Comparison of ENCODE assay signal across 8 cellular contexts in the genomic region with DNA sequence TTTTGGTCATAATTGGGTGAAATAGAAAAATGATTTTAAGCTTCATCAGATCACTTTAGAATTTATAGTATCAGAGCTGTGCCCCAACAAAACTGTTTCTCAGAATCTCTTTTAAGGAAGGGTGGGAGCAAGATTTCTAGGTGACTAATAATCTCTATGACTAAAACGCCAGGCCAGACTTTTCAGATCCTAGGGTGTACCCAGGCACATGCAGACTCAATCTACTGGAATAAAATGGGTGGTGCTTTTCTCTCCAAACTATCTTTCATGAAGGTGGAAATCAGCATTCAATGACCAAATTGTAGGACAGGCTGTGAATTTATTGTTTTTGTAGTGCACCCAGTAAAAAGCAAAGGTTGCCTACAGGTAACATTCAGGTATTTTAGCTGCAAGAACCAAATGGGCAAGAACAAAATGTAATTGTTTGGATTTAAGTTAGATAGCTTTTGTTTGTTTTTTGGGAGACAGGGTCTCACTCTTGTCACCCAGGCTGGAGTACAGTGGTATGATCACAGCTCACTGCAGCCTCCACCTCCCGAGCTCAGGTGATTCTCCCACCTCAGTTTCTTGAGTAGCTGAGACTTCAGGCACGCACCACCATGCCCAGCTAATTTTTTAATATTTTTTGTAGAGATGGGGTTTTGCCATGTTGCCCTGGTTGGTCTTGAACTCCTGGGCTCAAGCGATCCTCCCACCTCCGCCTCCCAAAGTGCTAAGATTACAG. TPM values are rescaled to one million over a fixed set of nuclear protein-coding genes. Genes with fewer than 3 reads are reported as not detected.
DNase-seq lines count a peak whose midpoint lies in the region; ATAC-seq lines count a peak whose summit lies in the region.

No MANE protein-coding gene starts in this region.

- DNase-seq in activated CD8-positive, alpha-beta memory T cell treated with anti-CD3 and anti-CD28 coated beads, Interleukin-2, amount 10 ng/mL, durations not matched to agents 7 days and 5 days: no peak
- no peak for DNase-seq in activated CD8-positive, alpha-beta memory T cell treated with anti-CD3 and anti-CD28 coated beads, Interleukin-2, amount 50 U/mL, for 4 hours
- DNase-seq in iris pigment epithelial cell (ENCODE audit: low read depth) (peak; percentile 40), NCI-H1417 (lab: John Stamatoyannopoulos, UW) (no peak), germinal center (ENCODE audit: low spot score) (no peak), medulla oblongata (ENCODE audit: extremely low spot score) (no peak)

- no peaks in the 10 kb centered on the region for H3K9me3 ChIP-seq in thymus (ENCODE audit: control insufficient read depth)

- WGBS in thymus: 79% methylated on average over 5 of the region's 5 CpGs

- no peak for ATAC-seq in activated CD8-positive, alpha-beta memory T cell treated with anti-CD3 and anti-CD28 coated beads, Interleukin-2, amount 10 ng/mL, durations not matched to agents 7 days and 5 days
- peak; percentile 42 for ATAC-seq in activated T-helper 17 cell treated with anti-CD3 and anti-CD28 coated beads, Interleukin-2, amount 50 U/mL, for 72 hours (replicated peaks)

- no peaks in the 10 kb centered on the region for H3K27me3 ChIP-seq in thymus (ENCODE audit: control insufficient read depth, insufficient read depth)

- H3K4me3 ChIP-seq in thymus (ENCODE audit: low read length): peak overlapping the region; percentile 83

- H3K9me3 Mint-ChIP-seq in activated CD8-positive, alpha-beta memory T cell treated with anti-CD3 and anti-CD28 coated beads, Interleukin-2, amount 10 ng/mL, durations not matched to agents 7 days and 5 days (ENCODE audit: low read depth): no peaks in the 10 kb centered on the region
- H3K9me3 Mint-ChIP-seq in activated T-helper 17 cell treated with anti-CD3 and anti-CD28 coated beads, Interleukin-2, amount 50 U/mL, for 72 hours: no peaks in the 10 kb centered on the region

- H3K4me3 Mint-ChIP-seq in activated CD8-positive, alpha-beta memory T cell treated with anti-CD3 and anti-CD28 coated beads, Interleukin-2, amount 10 ng/mL, durations not matched to agents 7 days and 5 days: peak overlapping the region; percentile 87
- peak overlapping the region; percentile 98 for H3K4me3 Mint-ChIP-seq in activated T-helper 17 cell treated with anti-CD3 and anti-CD28 coated beads, Interleukin-2, amount 50 U/mL, for 72 hours

- H3K36me3 ChIP-seq in thymus (ENCODE audit: control insufficient read depth, insufficient read depth): peaks cover 17% of the 10 kb centered on the region

- peak overlapping the region; percentile 95 for H3K27ac Mint-ChIP-seq in activated CD8-positive, alpha-beta memory T cell treated with anti-CD3 and anti-CD28 coated beads, Interleukin-2, amount 10 ng/mL, durations not matched to agents 7 days and 5 days
- H3K27ac Mint-ChIP-seq in activated T-helper 17 cell treated with anti-CD3 and anti-CD28 coated beads, Interleukin-2, amount 50 U/mL, for 72 hours: peak overlapping the region; percentile 95

- H3K27ac ChIP-seq in thymus (ENCODE audit: low read depth): peak overlapping the region; percentile 64

- peaks cover 32% of the 10 kb centered on the region for H3K36me3 Mint-ChIP-seq in activated CD8-positive, alpha-beta memory T cell treated with anti-CD3 and anti-CD28 coated beads, Interleukin-2, amount 10 ng/mL, durations not matched to agents 7 days and 5 days
- H3K36me3 Mint-ChIP-seq in activated T-helper 17 cell treated with anti-CD3 and anti-CD28 coated beads, Interleukin-2, amount 50 U/mL, for 72 hours (ENCODE audit: low read depth): peaks cover 61% of the 10 kb centered on the region

- no peaks in the 10 kb centered on the region for H3K27me3 Mint-ChIP-seq in activated CD8-positive, alpha-beta memory T cell treated with anti-CD3 and anti-CD28 coated beads, Interleukin-2, amount 10 ng/mL, durations not matched to agents 7 days and 5 days
- no peaks in the 10 kb centered on the region for H3K27me3 Mint-ChIP-seq in activated T-helper 17 cell treated with anti-CD3 and anti-CD28 coated beads, Interleukin-2, amount 50 U/mL, for 72 hours

- H3K4me1 ChIP-seq in thymus (ENCODE audit: control insufficient read depth, insufficient read depth, low read length): peaks cover 34% of the 10 kb centered on the region

- peaks cover 52% of the 10 kb centered on the region for H3K4me1 Mint-ChIP-seq in activated CD8-positive, alpha-beta memory T cell treated with anti-CD3 and anti-CD28 coated beads, Interleukin-2, amount 10 ng/mL, durations not matched to agents 7 days and 5 days
- H3K4me1 Mint-ChIP-seq in activated T-helper 17 cell treated with anti-CD3 and anti-CD28 coated beads, Interleukin-2, amount 50 U/mL, for 72 hours: peaks cover 38% of the 10 kb centered on the region

- CTCF ChIA-PET in activated CD8-positive, alpha-beta memory T cell treated with anti-CD3 and anti-CD28 coated beads, Interleukin-2, amount 10 ng/mL, durations not matched to agents 7 days and 5 days (lab: Charles Lee): interaction anchor here (1.1 to 9.6 kb wide), 4 partner anchors 8 to 104 kb away, joined by 7 to 76 read pairs (median 16); no protein-coding TSS in a partner anchor

RNA-seq across cellular contexts. Expression of a gene that starts 49.5 kb away (rescaled TPM):
- 100 to 1,000 TPM; 213 to 234 TPM for total RNA-seq in activated CD8-positive, alpha-beta memory T cell treated with anti-CD3 and anti-CD28 coated beads, Interleukin-2, amount 10 ng/mL, durations not matched to agents 7 days and 5 days
- 100 to 1,000 TPM; 232 to 283 TPM for total RNA-seq in activated T-helper 17 cell treated with anti-CD3 and anti-CD28 coated beads, Interleukin-2, amount 50 U/mL, for 72 hours
- polyA plus RNA-seq in thymus: 144 TPM
